Comparison of ENCODE assay signal across 25 cellular contexts in genomic region chr22:50045211-50046018, GRCh38. TPM values are rescaled to one million over a fixed set of nuclear protein-coding genes. Genes with fewer than 3 reads are reported as not detected.
"Had no signal": no experiment of that assay in that cellular context is flagged by ENCODE, and none has a peak within 500 bp of the region (broad histone marks: within the 10 kb centered on the region; RNA-seq: fewer than 3 reads in every experiment).

No MANE protein-coding gene starts in this region.

- H3K4me1 ChIP-seq: body of pancreas, right lobe of liver, stomach, suprapubic skin, tibial nerve, uterus had no signal

- H3K4me3 ChIP-seq: body of pancreas, cardiac muscle cell, right lobe of liver, skin epidermis, stomach, suprapubic skin, tibial nerve, uterus had no signal

- DNase-seq: activated CD4-positive, alpha-beta memory T cell treated with anti-CD3 and anti-CD28 coated beads for 36 hours; activated CD4-positive, alpha-beta T cell treated with anti-CD3 and anti-CD28 coated beads for 4 hours; activated CD4-positive, CD25-positive, alpha-beta regulatory T cell; activated gamma-delta T cell; activated naive CD4-positive, alpha-beta T cell treated with anti-CD3 and anti-CD28 coated beads, Interleukin-2, amount 50 U/mL, for 16 hours; activated naive CD8-positive, alpha-beta T cell treated with anti-CD3 and anti-CD28 coated beads, Interleukin-2, amount 50 U/mL, for 24 hours; activated T-cell treated with anti-CD3 and anti-CD28 coated beads for 4 hours; body of pancreas; dermis blood vessel endothelial cell; effector CD8-positive, alpha-beta T cell; foreskin melanocyte; glutamatergic neuron; hippocampal formation; left ventricle myocardium superior; right lobe of liver; stimulated activated CD4-positive, alpha-beta T cell treated with anti-CD3 and anti-CD28 coated beads, Interleukin-1b, Interleukin-23, amount 100 ng/mL, for 48 hours; stomach; T-helper 17 cell; uterus had no signal

- ATAC-seq: activated naive CD8-positive, alpha-beta T cell treated with anti-CD3 and anti-CD28 coated beads, Interleukin-2, amount 50 U/mL, for 24 hours; body of pancreas; left ventricle myocardium superior; T-helper 17 cell had no signal

- H3K27ac ChIP-seq: body of pancreas, cardiac muscle cell, right lobe of liver, skin epidermis, stomach, suprapubic skin, tibial nerve, uterus had no signal

- H3K36me3 ChIP-seq: cardiac muscle cell, right lobe of liver, stomach, suprapubic skin, tibial nerve, uterus had no signal

- H3K9me3 ChIP-seq: body of pancreas, right lobe of liver, stomach, suprapubic skin, tibial nerve, uterus had no signal

- H3K27me3 ChIP-seq: body of pancreas, right lobe of liver, uterus had no signal

RNA-seq across cellular contexts. Expression of gene TTLL8, which starts 12.7 kb away (rescaled TPM):
- total RNA-seq: activated CD4-positive, alpha-beta memory T cell treated with anti-CD3 and anti-CD28 coated beads for 36 hours; body of pancreas; cardiac muscle cell; dermis blood vessel endothelial cell; left ventricle myocardium superior; myocyte; right lobe of liver; stomach; suprapubic skin; T-helper 17 cell; tibial nerve; uterus had no signal
- polyA plus RNA-seq: cardiac muscle cell, esophagus, stomach had no signal

RNA-seq across cellular contexts. Expression of gene IL17REL, which starts 32.9 kb away (rescaled TPM):
- total RNA-seq: body of pancreas, left ventricle myocardium superior, myocyte, right lobe of liver, suprapubic skin, T-helper 17 cell, tibial nerve had no signal
- polyA plus RNA-seq: cardiac muscle cell, esophagus had no signal

RNA-seq across cellular contexts. Expression of gene MLC1, which starts 39.8 kb away (rescaled TPM):
- total RNA-seq: activated CD4-positive, alpha-beta memory T cell treated with anti-CD3 and anti-CD28 coated beads for 36 hours; body of pancreas; dermis blood vessel endothelial cell; myocyte; stomach; tibial nerve had no signal
- polyA plus RNA-seq: stomach had no signal

RNA-seq across cellular contexts. Expression of gene MOV10L1, which starts 44.4 kb away (rescaled TPM):
- total RNA-seq: activated CD4-positive, alpha-beta memory T cell treated with anti-CD3 and anti-CD28 coated beads for 36 hours; cardiac muscle cell; T-helper 17 cell had no signal
